1 cellular context compared by ENCODE assay signal in genomic region chr19:42396248-42396541, GRCh38.
TF ChIP-seq lines count a peak whose summit lies in the region.

No MANE protein-coding gene starts in this region.

TF ChIP-seq in K562, 482 proteins besides CTCF, POLR2A, EP300 and RAD21 (continued from another document):
- TF ChIP-seq ZNF143 (CRISPR knock-in tag; IDR thresholded peaks at IDR 0.05) (peak; percentile 47), GTF2E2 (tag; IDR thresholded peaks at IDR 0.05) (0 out of 2 replicates have a peak, but pooled peaks have one; percentile 75), CHD4 (IDR thresholded peaks at IDR 0.05; ENCODE audit: insufficient read depth, insufficient replicate concordance, low read depth, low read length, poor library complexity, severe bottlenecking) (no peak), FOXJ2 (tag; IDR thresholded peaks at IDR 0.05) (no peak), NCOA2 (IDR thresholded peaks at IDR 0.05; ENCODE audit: partially characterized antibody in 2 of 2) (no peak), EP400 (IDR thresholded peaks at IDR 0.05) (no peak), PCBP1 (IDR thresholded peaks at IDR 0.05; ENCODE audit: low read depth, low read length, poor library complexity, severe bottlenecking) (no peak), THRAP3 (IDR thresholded peaks at IDR 0.05; ENCODE audit: borderline replicate concordance) (no peak), RCOR1 (IDR thresholded peaks at IDR 0.05; ENCODE audit: borderline replicate concordance in 1 of 2, low read depth in 2 of 2, low read length in 2 of 2) (peak in 1 of 2 experiments; percentile 34; a peak in 1 of 4 replicates), ZKSCAN8 (CRISPR knock-in tag; IDR thresholded peaks at IDR 0.05) (no peak), BCL6 (CRISPR knock-in tag; IDR thresholded peaks at IDR 0.05) (no peak), SPI1 (IDR thresholded peaks at IDR 0.05; ENCODE audit: borderline replicate concordance, low read depth, low read length) (peak; percentile 91), REST (CRISPR knock-in tag; IDR thresholded peaks at IDR 0.05; ENCODE audit: low read depth) (no peak), ZNF263 (CRISPR knock-in tag; IDR thresholded peaks at IDR 0.05; ENCODE audit: borderline replicate concordance) (0 out of 2 replicates have a peak, but pooled peaks have one; percentile 22), TCFL5 (CRISPR knock-in tag; conservative IDR thresholded peaks at IDR 0.05) (no peak), NELFE (IDR thresholded peaks at IDR 0.05; ENCODE audit: insufficient read depth, insufficient read length) (no peak), KLF6 (CRISPR knock-in tag; IDR thresholded peaks at IDR 0.05; ENCODE audit: borderline replicate concordance) (no peak), KLF13 (tag; IDR thresholded peaks at IDR 0.05; ENCODE audit: borderline replicate concordance, low read depth) (no peak), HOXB6 (CRISPR knock-in tag; IDR thresholded peaks at IDR 0.05; ENCODE audit: borderline replicate concordance) (no peak), MXI1 (IDR thresholded peaks at IDR 0.05; ENCODE audit: low read depth, low read length) (no peak), SREBF1 (IDR thresholded peaks at IDR 0.05; ENCODE audit: borderline replicate concordance, low read depth, low read length) (no peak), HOMEZ (CRISPR knock-in tag; IDR thresholded peaks at IDR 0.05) (no peak)
- TF ChIP-seq, protein P1, sequence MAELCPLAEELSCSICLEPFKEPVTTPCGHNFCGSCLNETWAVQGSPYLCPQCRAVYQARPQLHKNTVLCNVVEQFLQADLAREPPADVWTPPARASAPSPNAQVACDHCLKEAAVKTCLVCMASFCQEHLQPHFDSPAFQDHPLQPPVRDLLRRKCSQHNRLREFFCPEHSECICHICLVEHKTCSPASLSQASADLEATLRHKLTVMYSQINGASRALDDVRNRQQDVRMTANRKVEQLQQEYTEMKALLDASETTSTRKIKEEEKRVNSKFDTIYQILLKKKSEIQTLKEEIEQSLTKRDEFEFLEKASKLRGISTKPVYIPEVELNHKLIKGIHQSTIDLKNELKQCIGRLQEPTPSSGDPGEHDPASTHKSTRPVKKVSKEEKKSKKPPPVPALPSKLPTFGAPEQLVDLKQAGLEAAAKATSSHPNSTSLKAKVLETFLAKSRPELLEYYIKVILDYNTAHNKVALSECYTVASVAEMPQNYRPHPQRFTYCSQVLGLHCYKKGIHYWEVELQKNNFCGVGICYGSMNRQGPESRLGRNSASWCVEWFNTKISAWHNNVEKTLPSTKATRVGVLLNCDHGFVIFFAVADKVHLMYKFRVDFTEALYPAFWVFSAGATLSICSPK (IDR thresholded peaks at IDR 0.05; ENCODE audit: borderline replicate concordance), result no peak
- TF ChIP-seq, protein P2, sequence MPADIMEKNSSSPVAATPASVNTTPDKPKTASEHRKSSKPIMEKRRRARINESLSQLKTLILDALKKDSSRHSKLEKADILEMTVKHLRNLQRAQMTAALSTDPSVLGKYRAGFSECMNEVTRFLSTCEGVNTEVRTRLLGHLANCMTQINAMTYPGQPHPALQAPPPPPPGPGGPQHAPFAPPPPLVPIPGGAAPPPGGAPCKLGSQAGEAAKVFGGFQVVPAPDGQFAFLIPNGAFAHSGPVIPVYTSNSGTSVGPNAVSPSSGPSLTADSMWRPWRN (IDR thresholded peaks at IDR 0.05; ENCODE audit: low read depth), result no peak
